ENCODE assay signal across 20 cellular contexts in the genomic region with DNA sequence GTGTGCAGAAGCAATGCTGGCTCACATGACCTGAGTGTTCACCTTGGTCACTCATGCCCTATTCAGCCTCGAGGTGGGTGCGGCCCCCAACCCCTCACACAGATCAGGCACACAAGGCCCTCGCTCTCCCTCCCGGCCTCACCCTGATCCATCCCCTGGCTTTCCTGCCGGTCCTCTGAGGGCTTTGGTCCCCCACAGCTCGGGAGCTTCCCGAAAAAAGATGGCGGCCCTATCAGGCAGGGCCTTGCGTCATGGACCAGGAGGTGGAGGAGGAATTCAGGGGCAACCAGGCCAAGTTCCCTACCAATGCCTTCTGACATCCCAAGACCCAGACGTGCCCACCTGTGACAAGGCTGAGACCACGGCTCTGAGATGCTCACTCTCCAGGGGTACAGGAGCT.
"Had no signal": no experiment of that assay in that cellular context is flagged by ENCODE, and none has a peak within 500 bp of the region (broad histone marks: within the 10 kb centered on the region; RNA-seq: fewer than 3 reads in every experiment).

No MANE protein-coding gene starts in this region.

- H3K27me3 ChIP-seq: colonic mucosa, foreskin keratinocyte, ovary, right lobe of liver, stomach had no signal

- ATAC-seq: foreskin keratinocyte, left colon, natural killer cell had no signal

- H3K27ac ChIP-seq: colonic mucosa, foreskin keratinocyte, ovary, right lobe of liver, skin epidermis, stomach had no signal

- H3K27me3 Mint-ChIP-seq: progenitor cell of endocrine pancreas had no signal

- H3K9me3 ChIP-seq: colonic mucosa, ovary had no signal

- H3K4me3 ChIP-seq: colonic mucosa, ovary, right lobe of liver, skin epidermis, stomach had no signal

- H3K27ac Mint-ChIP-seq: immature natural killer cell, natural killer cell, progenitor cell of endocrine pancreas had no signal

- H3K4me3 Mint-ChIP-seq: immature natural killer cell, natural killer cell, neural crest cell had no signal

- H3K4me1 ChIP-seq: colonic mucosa, foreskin keratinocyte, right lobe of liver, stomach had no signal

- DNase-seq: cerebellar nuclear complex; colonic mucosa; dermis blood vessel endothelial cell; erythroblast; foreskin keratinocyte; immature natural killer cell; left colon; mammary epithelial cell; natural killer cell; nucleus accumbens; stimulated activated CD4-positive, alpha-beta T cell treated with anti-CD3 and anti-CD28 coated beads, Interleukin-12 subunit alpha, Interleukin-12 subunit beta, amount 100 ng/mL, for 4 hours; stimulated activated naive CD4-positive, alpha-beta T cell; stomach; substantia nigra; trophoblast cell had no signal

- H3K4me1 Mint-ChIP-seq: immature natural killer cell, natural killer cell, neural crest cell had no signal

- H3K36me3 ChIP-seq: colonic mucosa, ovary, right lobe of liver had no signal
